1 cellular context compared by ENCODE assay signal in genomic region chr3:128412180-128413002, GRCh38.
TF ChIP-seq lines count a peak whose summit lies in the region.

No MANE protein-coding gene starts in this region.

TF ChIP-seq in GM23338, 12 proteins besides CTCF, POLR2A, EP300 and RAD21 (continued from another document):
- TF ChIP-seq REST (IDR thresholded peaks at IDR 0.05; ENCODE audit: unreplicated experiment) (no peak), ZNF331 (CRISPR knock-in tag; IDR thresholded peaks at IDR 0.05; ENCODE audit: low read depth) (no peak), STAT1 (IDR thresholded peaks at IDR 0.05; ENCODE audit: unreplicated experiment) (no peak), NANOG (IDR thresholded peaks at IDR 0.05; ENCODE audit: borderline replicate concordance) (no peak), EZH2phosphoT487 (IDR thresholded peaks at IDR 0.05; ENCODE audit: unreplicated experiment) (no peak), CREB1 (CRISPR knock-in tag; IDR thresholded peaks at IDR 0.05; ENCODE audit: low read depth) (no peak), ZNF114 (CRISPR knock-in tag; IDR thresholded peaks at IDR 0.05) (no peak)
- TF ChIP-seq, protein P1, sequence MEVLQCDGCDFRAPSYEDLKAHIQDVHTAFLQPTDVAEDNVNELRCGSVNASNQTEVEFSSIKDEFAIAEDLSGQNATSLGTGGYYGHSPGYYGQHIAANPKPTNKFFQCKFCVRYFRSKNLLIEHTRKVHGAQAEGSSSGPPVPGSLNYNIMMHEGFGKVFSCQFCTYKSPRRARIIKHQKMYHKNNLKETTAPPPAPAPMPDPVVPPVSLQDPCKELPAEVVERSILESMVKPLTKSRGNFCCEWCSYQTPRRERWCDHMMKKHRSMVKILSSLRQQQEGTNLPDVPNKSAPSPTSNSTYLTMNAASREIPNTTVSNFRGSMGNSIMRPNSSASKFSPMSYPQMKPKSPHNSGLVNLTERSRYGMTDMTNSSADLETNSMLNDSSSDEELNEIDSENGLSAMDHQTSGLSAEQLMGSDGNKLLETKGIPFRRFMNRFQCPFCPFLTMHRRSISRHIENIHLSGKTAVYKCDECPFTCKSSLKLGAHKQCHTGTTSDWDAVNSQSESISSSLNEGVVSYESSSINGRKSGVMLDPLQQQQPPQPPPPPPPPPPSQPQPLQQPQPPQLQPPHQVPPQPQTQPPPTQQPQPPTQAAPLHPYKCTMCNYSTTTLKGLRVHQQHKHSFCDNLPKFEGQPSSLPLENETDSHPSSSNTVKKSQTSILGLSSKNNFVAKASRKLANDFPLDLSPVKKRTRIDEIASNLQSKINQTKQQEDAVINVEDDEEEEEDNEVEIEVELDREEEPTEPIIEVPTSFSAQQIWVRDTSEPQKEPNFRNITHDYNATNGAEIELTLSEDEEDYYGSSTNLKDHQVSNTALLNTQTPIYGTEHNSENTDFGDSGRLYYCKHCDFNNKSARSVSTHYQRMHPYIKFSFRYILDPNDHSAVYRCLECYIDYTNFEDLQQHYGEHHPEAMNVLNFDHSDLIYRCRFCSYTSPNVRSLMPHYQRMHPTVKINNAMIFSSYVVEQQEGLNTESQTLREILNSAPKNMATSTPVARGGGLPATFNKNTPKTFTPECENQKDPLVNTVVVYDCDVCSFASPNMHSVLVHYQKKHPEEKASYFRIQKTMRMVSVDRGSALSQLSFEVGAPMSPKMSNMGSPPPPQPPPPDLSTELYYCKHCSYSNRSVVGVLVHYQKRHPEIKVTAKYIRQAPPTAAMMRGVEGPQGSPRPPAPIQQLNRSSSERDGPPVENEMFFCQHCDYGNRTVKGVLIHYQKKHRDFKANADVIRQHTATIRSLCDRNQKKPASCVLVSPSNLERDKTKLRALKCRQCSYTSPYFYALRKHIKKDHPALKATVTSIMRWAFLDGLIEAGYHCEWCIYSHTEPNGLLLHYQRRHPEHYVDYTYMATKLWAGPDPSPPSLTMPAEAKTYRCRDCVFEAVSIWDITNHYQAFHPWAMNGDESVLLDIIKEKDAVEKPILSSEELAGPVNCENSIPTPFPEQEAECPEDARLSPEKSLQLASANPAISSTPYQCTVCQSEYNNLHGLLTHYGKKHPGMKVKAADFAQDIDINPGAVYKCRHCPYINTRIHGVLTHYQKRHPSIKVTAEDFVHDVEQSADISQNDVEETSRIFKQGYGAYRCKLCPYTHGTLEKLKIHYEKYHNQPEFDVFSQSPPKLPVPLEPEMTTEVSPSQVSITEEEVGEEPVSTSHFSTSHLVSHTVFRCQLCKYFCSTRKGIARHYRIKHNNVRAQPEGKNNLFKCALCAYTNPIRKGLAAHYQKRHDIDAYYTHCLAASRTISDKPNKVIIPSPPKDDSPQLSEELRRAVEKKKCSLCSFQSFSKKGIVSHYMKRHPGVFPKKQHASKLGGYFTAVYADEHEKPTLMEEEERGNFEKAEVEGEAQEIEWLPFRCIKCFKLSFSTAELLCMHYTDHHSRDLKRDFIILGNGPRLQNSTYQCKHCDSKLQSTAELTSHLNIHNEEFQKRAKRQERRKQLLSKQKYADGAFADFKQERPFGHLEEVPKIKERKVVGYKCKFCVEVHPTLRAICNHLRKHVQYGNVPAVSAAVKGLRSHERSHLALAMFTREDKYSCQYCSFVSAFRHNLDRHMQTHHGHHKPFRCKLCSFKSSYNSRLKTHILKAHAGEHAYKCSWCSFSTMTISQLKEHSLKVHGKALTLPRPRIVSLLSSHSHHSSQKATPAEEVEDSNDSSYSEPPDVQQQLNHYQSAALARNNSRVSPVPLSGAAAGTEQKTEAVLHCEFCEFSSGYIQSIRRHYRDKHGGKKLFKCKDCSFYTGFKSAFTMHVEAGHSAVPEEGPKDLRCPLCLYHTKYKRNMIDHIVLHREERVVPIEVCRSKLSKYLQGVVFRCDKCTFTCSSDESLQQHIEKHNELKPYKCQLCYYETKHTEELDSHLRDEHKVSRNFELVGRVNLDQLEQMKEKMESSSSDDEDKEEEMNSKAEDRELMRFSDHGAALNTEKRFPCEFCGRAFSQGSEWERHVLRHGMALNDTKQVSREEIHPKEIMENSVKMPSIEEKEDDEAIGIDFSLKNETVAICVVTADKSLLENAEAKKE (CRISPR knock-in tag; IDR thresholded peaks at IDR 0.05): no peak
TF ChIP-seq in GM23338: peak in this region for 0.
